ENCODE assay signal across 17 cellular contexts in genomic region chr13:44169018-44169909, GRCh38.
"Had no signal": no experiment of that assay in that cellular context is flagged by ENCODE, and none has a peak within 500 bp of the region (broad histone marks: within the 10 kb centered on the region; RNA-seq: fewer than 3 reads in every experiment).

No MANE protein-coding gene starts in this region.

- H3K27ac Mint-ChIP-seq: activated B cell treated with CpG ODN at 0.5 μM for 24 hours; activated CD4-positive, alpha-beta T cell treated with anti-CD3 and anti-CD28 coated beads, Interleukin-2, amount 10 ng/mL, durations not matched to agents 24 days and 14 days; activated naive CD4-positive, alpha-beta T cell treated with anti-CD3 and anti-CD28 coated beads for 36 hours; stimulated activated naive CD8-positive, alpha-beta T cell treated with anti-CD3 and anti-CD28 coated beads, Interleukin-15, Interleukin-2, amounts not matched to agents 100 ng/mL and 50 ng/mL, for 24 hours; T-helper 17 cell had no signal

- H3K27ac ChIP-seq: heart left ventricle, ovary, upper lobe of left lung had no signal

- H3K9me3 Mint-ChIP-seq: activated B cell treated with CpG ODN at 0.5 μM for 24 hours; activated CD4-positive, alpha-beta T cell treated with anti-CD3 and anti-CD28 coated beads, Interleukin-2, amount 10 ng/mL, durations not matched to agents 24 days and 14 days; activated naive CD4-positive, alpha-beta T cell treated with anti-CD3 and anti-CD28 coated beads for 36 hours; neural crest cell; stimulated activated naive CD8-positive, alpha-beta T cell treated with anti-CD3 and anti-CD28 coated beads, Interleukin-15, Interleukin-2, amounts not matched to agents 100 ng/mL and 50 ng/mL, for 24 hours had no signal

- H3K9me3 ChIP-seq: heart left ventricle, ovary, upper lobe of left lung had no signal

- H3K27me3 ChIP-seq: heart left ventricle, ovary, upper lobe of left lung had no signal

- H3K4me3 ChIP-seq: heart left ventricle, ovary, upper lobe of left lung had no signal

- H3K4me1 Mint-ChIP-seq: activated B cell treated with CpG ODN at 0.5 μM for 24 hours; activated CD4-positive, alpha-beta T cell treated with anti-CD3 and anti-CD28 coated beads, Interleukin-2, amount 10 ng/mL, durations not matched to agents 24 days and 14 days; neural crest cell; T-helper 17 cell had no signal

- ATAC-seq: heart left ventricle, left ventricle myocardium superior, T-helper 17 cell had no signal

- H3K36me3 ChIP-seq: heart left ventricle, ovary, upper lobe of left lung had no signal

- H3K4me3 Mint-ChIP-seq: activated B cell treated with CpG ODN at 0.5 μM for 24 hours; activated CD4-positive, alpha-beta T cell treated with anti-CD3 and anti-CD28 coated beads, Interleukin-2, amount 10 ng/mL, durations not matched to agents 24 days and 14 days; activated naive CD4-positive, alpha-beta T cell treated with anti-CD3 and anti-CD28 coated beads for 36 hours; neural crest cell; stimulated activated naive CD8-positive, alpha-beta T cell treated with anti-CD3 and anti-CD28 coated beads, Interleukin-15, Interleukin-2, amounts not matched to agents 100 ng/mL and 50 ng/mL, for 24 hours; T-helper 17 cell had no signal

- DNase-seq: activated B cell treated with CpG ODN at 0.5 μM for 24 hours; activated CD4-positive, alpha-beta T cell treated with anti-CD3 and anti-CD28 coated beads, Interleukin-2, amount 10 ng/mL, durations not matched to agents 24 days and 14 days; activated CD8-positive, alpha-beta memory T cell treated with anti-CD3 and anti-CD28 coated beads for 24 hours; activated naive CD4-positive, alpha-beta T cell treated with anti-CD3 and anti-CD28 coated beads for 36 hours; caudate nucleus; cortex of kidney; effector memory CD4-positive, alpha-beta T cell; foreskin melanocyte; heart left ventricle; left ventricle myocardium superior; ovary; stimulated activated CD4-positive, alpha-beta T cell treated with anti-CD3 and anti-CD28 coated beads, Interleukin-15, amount 100 ng/mL, for 24 hours; stimulated activated CD4-positive, alpha-beta T cell treated with anti-CD3 and anti-CD28 coated beads, Interleukin-4, amount 100 ng/mL, for 24 hours; T-helper 17 cell; upper lobe of left lung had no signal

- H3K27me3 Mint-ChIP-seq: T-helper 17 cell had no signal
